23 cellular contexts compared by ENCODE assay signal in the genomic region with DNA sequence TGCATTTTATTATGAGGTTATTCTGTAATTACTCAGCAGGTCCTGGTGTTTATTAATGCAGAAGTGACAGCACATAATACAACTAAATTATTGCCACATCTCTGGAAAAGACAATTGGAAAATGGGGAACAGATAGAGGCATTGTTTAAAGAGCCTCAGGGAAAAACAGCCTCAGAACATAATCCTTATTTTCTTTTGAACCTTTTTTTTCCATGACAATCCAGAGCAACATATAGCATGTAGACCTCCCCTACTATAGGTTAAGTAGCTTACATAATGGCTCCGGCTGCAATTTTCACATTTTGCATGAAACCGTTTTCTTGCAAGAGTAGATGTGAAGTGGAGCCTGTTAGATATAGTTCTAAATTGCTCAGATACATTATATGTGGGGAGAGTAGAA.
"Had no signal": no experiment of that assay in that cellular context is flagged by ENCODE, and none has a peak within 500 bp of the region (broad histone marks: within the 10 kb centered on the region; RNA-seq: fewer than 3 reads in every experiment).

No MANE protein-coding gene starts in this region.

- ATAC-seq: left colon; left lung; lower lobe of right lung; naive thymus-derived CD8-positive, alpha-beta T cell; pancreas; right cardiac atrium; stimulated activated effector memory CD8-positive, alpha-beta T cell treated with anti-CD3 and anti-CD28 coated beads, Interleukin-12 subunit alpha, Interleukin-12 subunit beta, amount 100 ng/mL, for 72 hours; upper lobe of right lung had no signal

- DNase-seq: hypothalamus; immature natural killer cell; kidney; left colon; left lung; lower lobe of right lung; mammary epithelial cell; mesenchymal stem cell; naive thymus-derived CD8-positive, alpha-beta T cell; nucleus accumbens; pancreas; posterior cingulate gyrus; retina; right cardiac atrium; sigmoid colon; small intestine; spleen; stimulated activated CD4-positive, alpha-beta T cell treated with anti-CD3 and anti-CD28 coated beads, Interleukin-4, amount 100 ng/mL, for 24 hours; stimulated activated naive CD4-positive, alpha-beta T cell; tibial artery; trophoblast cell; upper lobe of right lung had no signal
